Comparison of ENCODE assay signal across 8 cellular contexts in genomic region chr9:20640331-20641187, GRCh38.
DNase-seq lines count a peak whose midpoint lies in the region; ATAC-seq lines count a peak whose summit lies in the region.

No MANE protein-coding gene starts in this region.

- DNase-seq in activated gamma-delta T cell treated with Interleukin-2 at 50 U/mL for 16 hours, result peak; percentile 76
- DNase-seq in activated gamma-delta T cell (lab: John Stamatoyannopoulos, UW), result no peak
- peak; percentile 43 to 69 for DNase-seq in NCI-H526 (lab: John Stamatoyannopoulos, UW)
- peak; percentile 48 to 72 for DNase-seq in activated T-helper 1 cell treated with anti-CD3 and anti-CD28 coated beads, Interleukin-2, amount 50 U/mL, for 16 hours (ENCODE audit: low read depth in 1 of 2, low spot score in 1 of 2)
- DNase-seq in inferior parietal cortex (ENCODE audit: extremely low spot score), result peak; percentile 71
- DNase-seq in stimulated activated CD8-positive, alpha-beta memory T cell treated with anti-CD3 and anti-CD28 coated beads, Interleukin-4, amount 100 ng/mL, for 1 hour (ENCODE audit: low read depth in 2 of 2, low spot score in 1 of 2), result peak; percentile 55 to 56
- DNase-seq in NOMO-1 (lab: John Stamatoyannopoulos, UW; ENCODE audit: unreplicated experiment in 2 of 2), result no peak

- ATAC-seq in HG03060 (IDR thresholded peaks at IDR 0.05; ENCODE audit: low read depth, unreplicated experiment), result peak; percentile 90

Comparison
In these comparisons a context has a peak if more than half of its experiments do, and no peak if none do; other contexts are left out.
1. DNase-seq: peak in activated gamma-delta T cell treated with Interleukin-2 at 50 U/mL for 16 hours (single experiment), NCI-H526 (2 of 2), activated T-helper 1 cell treated with anti-CD3 and anti-CD28 coated beads, Interleukin-2, amount 50 U/mL, for 16 hours (2 of 2), inferior parietal cortex (single experiment) and stimulated activated CD8-positive, alpha-beta memory T cell treated with anti-CD3 and anti-CD28 coated beads, Interleukin-4, amount 100 ng/mL, for 1 hour (2 of 2); none in activated gamma-delta T cell (single experiment) and NOMO-1 (0 of 2).